ENCODE assay signal across 8 cellular contexts in genomic region chr10:124025638-124026336, GRCh38.
A peak's percentile ranks its signal among the peaks of the same experiment; 100 is the strongest.
DNase-seq lines count a peak whose midpoint lies in the region; TF ChIP-seq lines count a peak whose summit lies in the region.
"Had no signal": no experiment of that assay in that cellular context is flagged by ENCODE, and none has a peak within 500 bp of the region (broad histone marks: within the 10 kb centered on the region; RNA-seq: fewer than 3 reads in every experiment).

No MANE protein-coding gene starts in this region.

- WGBS in endodermal cell (ENCODE audit: insufficient coverage in 1 of 2, insufficient read length in 1 of 2), 2 experiments: 91% methylated on average over 8 to 10 of the region's 10 CpGs

- TF ChIP-seq CTCF in GM12874 (IDR thresholded peaks at IDR 0.05; ENCODE audit: insufficient read depth, low read depth, low read length) (0 out of 2 replicates have a peak, but pooled peaks have one; percentile 7), endodermal cell (conservative IDR thresholded peaks at IDR 0.05) (peak; percentile 76), retinal pigment epithelial cell (conservative IDR thresholded peaks at IDR 0.05; ENCODE audit: low read depth, low read length) (peak; percentile 37)

- no peaks in the 10 kb centered on the region for H3K9me3 ChIP-seq in endodermal cell (ENCODE audit: control insufficient read depth, low read length)

- H3K4me3 ChIP-seq in endodermal cell (ENCODE audit: low read length) (no peak overlapping the region), retinal pigment epithelial cell (ENCODE audit: low read length) (no peak overlapping the region)

- H3K27me3 Mint-ChIP-seq in endodermal cell (ENCODE audit: insufficient read depth): no peaks in the 10 kb centered on the region

- H3K27ac Mint-ChIP-seq in endodermal cell: no peak overlapping the region
- H3K27ac Mint-ChIP-seq: T-helper 1 cell treated with Interleukin-12 subunit alpha and Interleukin-12 subunit beta and Interleukin-4 antibody, amounts not matched to agents 30 μg/mL and 1 μg/mL, for 36 hours had no signal

- peaks cover 5% of the 10 kb centered on the region for H3K36me3 ChIP-seq in endodermal cell (ENCODE audit: control insufficient read depth, insufficient read depth, low read length)

- no peaks in the 10 kb centered on the region for H3K27me3 ChIP-seq in endodermal cell (ENCODE audit: control insufficient read depth, insufficient read depth, low read length, poor library complexity, severe bottlenecking)

- H3K27ac ChIP-seq in endodermal cell (ENCODE audit: low read depth, low read length): no peak overlapping the region

- H3K9ac ChIP-seq in endodermal cell (ENCODE audit: extremely low read depth, low read length, poor library complexity, severe bottlenecking): no peak overlapping the region

- H3K4me1 ChIP-seq in endodermal cell (ENCODE audit: control insufficient read depth, insufficient read depth, low read length): no peaks in the 10 kb centered on the region

- H3K4me3 Mint-ChIP-seq in endodermal cell: no peak overlapping the region
- H3K4me3 Mint-ChIP-seq: T-helper 1 cell treated with Interleukin-12 subunit alpha and Interleukin-12 subunit beta and Interleukin-4 antibody, amounts not matched to agents 30 μg/mL and 1 μg/mL, for 36 hours had no signal

- DNase-seq in MV-4-11 (lab: John Stamatoyannopoulos, UW) (peak; percentile 52), endodermal cell (peak; percentile 67), retinal pigment epithelial cell (ENCODE audit: low read depth) (no peak)
- DNase-seq in stimulated activated naive CD4-positive, alpha-beta T cell treated with Interleukin-2 at 50 U/mL for 16 hours (lab: John Stamatoyannopoulos, UW): no peak
- DNase-seq in stimulated activated CD4-positive, alpha-beta T cell treated with anti-CD3 and anti-CD28 coated beads, Interleukin-1b, Interleukin-23, amount 100 ng/mL, for 48 hours: no peak
- no peak for DNase-seq in effector CD4-positive, alpha-beta T cell

- no peaks in the 10 kb centered on the region for H3K9me3 Mint-ChIP-seq in endodermal cell
- H3K9me3 Mint-ChIP-seq: T-helper 1 cell treated with Interleukin-12 subunit alpha and Interleukin-12 subunit beta and Interleukin-4 antibody, amounts not matched to agents 30 μg/mL and 1 μg/mL, for 36 hours had no signal

- H3K36me3 Mint-ChIP-seq in endodermal cell (ENCODE audit: low read depth): no peaks in the 10 kb centered on the region

- peaks cover 18% of the 10 kb centered on the region for H3K4me1 Mint-ChIP-seq in endodermal cell

Comparison
In these comparisons a context has a peak if more than half of its experiments do, and no peak if none do; other contexts are left out.
1. CTCF ChIP-seq: peak in every context shown above with its lines; median percentile 76 in endodermal cell; 37 in retinal pigment epithelial cell; 7 in GM12874.
2. DNase-seq: peak in MV-4-11 (single experiment) and endodermal cell (single experiment); none in retinal pigment epithelial cell (single experiment), stimulated activated naive CD4-positive, alpha-beta T cell treated with Interleukin-2 at 50 U/mL for 16 hours (single experiment), stimulated activated CD4-positive, alpha-beta T cell treated with anti-CD3 and anti-CD28 coated beads, Interleukin-1b, Interleukin-23, amount 100 ng/mL, for 48 hours (single experiment) and effector CD4-positive, alpha-beta T cell (single experiment).